9 cellular contexts compared by ENCODE assay signal in genomic region chr13:20425819-20426219, GRCh38.
A peak's percentile ranks its signal among the peaks of the same experiment; 100 is the strongest.
DNase-seq lines count a peak whose midpoint lies in the region; ATAC-seq and TF ChIP-seq lines count a peak whose summit lies in the region.
"Had no signal": no experiment of that assay in that cellular context is flagged by ENCODE, and none has a peak within 500 bp of the region (broad histone marks: within the 10 kb centered on the region; RNA-seq: fewer than 3 reads in every experiment).

No MANE protein-coding gene starts in this region.

- H3K4me3 ChIP-seq in smooth muscle cell (no peak overlapping the region), GM23248 (no peak overlapping the region)

- TF ChIP-seq CTCF in smooth muscle cell (IDR thresholded peaks at IDR 0.05; ENCODE audit: borderline replicate concordance, insufficient read depth, poor library complexity, severe bottlenecking) = no peak

- H3K27me3 Mint-ChIP-seq in T-helper 17 cell = no peaks in the 10 kb centered on the region

- no peaks in the 10 kb centered on the region for H3K9me2 ChIP-seq in GM23248 (ENCODE audit: insufficient read depth)

- H3K9ac ChIP-seq in smooth muscle cell (ENCODE audit: low read depth) = no peak overlapping the region
- no peak overlapping the region for H3K9ac ChIP-seq in GM23248

- in situ Hi-C loops in GM23248 (cut with MboI) = no loop called here

- no peaks in the 10 kb centered on the region for H4K20me1 ChIP-seq in smooth muscle cell (ENCODE audit: low read depth)
- no peaks in the 10 kb centered on the region for H4K20me1 ChIP-seq in GM23248 (ENCODE audit: insufficient read depth)

- H3K36me3 ChIP-seq in smooth muscle cell (ENCODE audit: low read depth) = no peaks in the 10 kb centered on the region
- H3K36me3 ChIP-seq in GM23248 (ENCODE audit: low read depth) = no peaks in the 10 kb centered on the region

- 49% methylated on average over 7 of the region's 7 CpGs for WGBS in smooth muscle cell (ENCODE audit: low lambda C conversion rate)
- WGBS in GM23248 (ENCODE audit: low coverage in 1 of 2, low lambda C conversion rate in 2 of 2, missing lambda C conversion rate in 2 of 2), 2 experiments = 92 to 96% methylated on average over 7 of the region's 7 CpGs

- peaks cover 26% of the 10 kb centered on the region for H3K4me1 ChIP-seq in smooth muscle cell (ENCODE audit: low read depth)
- peaks cover 16% of the 10 kb centered on the region for H3K4me1 ChIP-seq in GM23248 (ENCODE audit: insufficient read depth)

- H3K27ac ChIP-seq in smooth muscle cell (ENCODE audit: low read depth) (peak overlapping the region; percentile 52), GM23248 (no peak overlapping the region)

- no peak overlapping the region for H3K4me3 Mint-ChIP-seq in T-helper 17 cell

- H3K4me1 Mint-ChIP-seq in T-helper 17 cell = peaks cover 12% of the 10 kb centered on the region

- H3K4me2 ChIP-seq in smooth muscle cell (peak overlapping the region; percentile 47), GM23248 (ENCODE audit: unreplicated experiment) (no peak overlapping the region)

- no peaks in the 10 kb centered on the region for H3K9me3 ChIP-seq in T-helper 17 cell (ENCODE audit: control insufficient read depth, low read length, poor library complexity, severe bottlenecking)
- no peaks in the 10 kb centered on the region for H3K9me3 ChIP-seq in smooth muscle cell (replicated peaks; ENCODE audit: low read depth)
- no peaks in the 10 kb centered on the region for H3K9me3 ChIP-seq in GM23248 (ENCODE audit: low read depth)

- H3K36me3 Mint-ChIP-seq in T-helper 17 cell (ENCODE audit: low read depth) = peaks cover 7% of the 10 kb centered on the region

- H2AFZ ChIP-seq in smooth muscle cell (ENCODE audit: low read depth) (no peak overlapping the region), GM23248 (no peak overlapping the region)

- H3K27me3 ChIP-seq in smooth muscle cell (ENCODE audit: low read depth) (no peaks in the 10 kb centered on the region), GM23248 (replicated peaks; ENCODE audit: insufficient read depth) (no peaks in the 10 kb centered on the region)

- peak; percentile 68 for ATAC-seq in HG02763 (IDR thresholded peaks at IDR 0.05; ENCODE audit: unreplicated experiment)
- ATAC-seq in T-helper 17 cell = no peak
- no peak for ATAC-seq in left lobe of liver

- H3K79me2 ChIP-seq in smooth muscle cell (ENCODE audit: low read depth) = no peaks in the 10 kb centered on the region
- H3K79me2 ChIP-seq in GM23248 (ENCODE audit: insufficient read depth) = no peaks in the 10 kb centered on the region

- peak overlapping the region; percentile 32 for H3K27ac Mint-ChIP-seq in T-helper 17 cell

- DNase-seq in activated CD4-positive, alpha-beta T cell treated with anti-CD3 and anti-CD28 coated beads, Interleukin-2, amount 50 U/mL, for 48 hours = peak; percentile 26 to 51
- no peak for DNase-seq in activated CD4-positive, alpha-beta T cell treated with anti-CD3 and anti-CD28 coated beads for 1 hour
- DNase-seq in T-helper 17 cell (no peak), smooth muscle cell (lab: John Stamatoyannopoulos, UW; ENCODE audit: unreplicated experiment) (no peak), left lobe of liver (ENCODE audit: low spot score) (no peak), GM23248 (no peak), DMS 273 (lab: John Stamatoyannopoulos, UW; ENCODE audit: unreplicated experiment) (no peak)
- DNase-seq: NCI-H510A treated with DMSO at 0.1 percent for 48 hours had no signal

- H3F3A ChIP-seq in smooth muscle cell (ENCODE audit: low read depth) = no peaks in the 10 kb centered on the region
- peaks cover 5% of the 10 kb centered on the region; the same call in 1 of the 2 replicates for H3F3A ChIP-seq in GM23248 (ENCODE audit: insufficient read depth)

Comparison
In these comparisons a context has a peak if more than half of its experiments do, and no peak if none do; other contexts are left out.
1. DNase-seq: peak in activated CD4-positive, alpha-beta T cell treated with anti-CD3 and anti-CD28 coated beads, Interleukin-2, amount 50 U/mL, for 48 hours (2 of 2); none in activated CD4-positive, alpha-beta T cell treated with anti-CD3 and anti-CD28 coated beads for 1 hour (single experiment), T-helper 17 cell (0 of 3), smooth muscle cell (single experiment), left lobe of liver (single experiment), GM23248 (single experiment) and DMS 273 (single experiment).